In the genomic region with DNA sequence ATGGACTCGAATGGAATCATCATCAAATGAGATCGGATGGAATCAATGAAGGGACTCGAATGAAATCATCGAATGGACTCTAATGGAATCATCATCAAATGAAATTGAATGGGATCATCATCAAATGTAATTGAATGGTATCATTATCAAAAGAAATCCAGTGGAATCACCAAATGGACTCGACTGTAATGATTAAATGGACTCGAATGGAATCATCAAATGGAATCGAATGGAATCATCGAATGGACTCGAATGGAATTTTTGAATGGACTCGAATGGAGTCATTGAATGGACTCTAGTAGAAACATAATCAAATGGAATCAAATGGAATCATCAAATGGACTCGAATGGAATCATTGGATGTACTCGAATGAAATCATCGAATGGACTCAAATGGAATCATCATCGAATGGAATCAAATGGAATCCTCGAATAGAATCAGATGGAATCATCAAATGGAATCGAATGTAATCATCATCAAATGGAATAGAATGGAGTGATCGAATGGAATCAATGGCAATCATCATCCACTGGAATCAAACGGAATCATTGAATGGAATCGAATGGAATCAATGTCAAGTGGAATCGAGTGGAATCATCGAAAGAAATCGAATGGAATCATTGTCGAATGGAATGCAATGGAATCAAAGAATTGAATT, we compare ENCODE assay signal across 8 cellular contexts.
DNase-seq lines count a peak whose midpoint lies in the region; ATAC-seq and TF ChIP-seq lines count a peak whose summit lies in the region.
"Not testable (repeated sequence)": the region's sequence is repeated elsewhere in the genome, so short reads cannot be mapped to it uniquely, and the experiment has no call there.

No MANE protein-coding gene starts in this region.

- ATAC-seq in CD4-positive, CD25-positive, alpha-beta regulatory T cell (ENCODE audit: low read depth in 2 of 2) = peak in 1 of 2 donors; percentile 3
- ATAC-seq in GM19438 (IDR thresholded peaks at IDR 0.05; ENCODE audit: low read depth, unreplicated experiment) (peak; percentile 2), HG02763 (IDR thresholded peaks at IDR 0.05; ENCODE audit: unreplicated experiment) (peak; percentile 6), HG03575 (IDR thresholded peaks at IDR 0.05; ENCODE audit: extremely low read depth, insufficient number of reproducible peaks, low FRiP score, unreplicated experiment) (peak; percentile 1)

- 67 to 72% methylated on average over 23 of the region's 23 CpGs for WGBS in lower leg skin, 2 donors

- not testable (repeated sequence) for H3K4me1 ChIP-seq in CD4-positive, CD25-positive, alpha-beta regulatory T cell (ENCODE audit: control insufficient read depth, insufficient read depth, low read length, poor library complexity, severe bottlenecking)

- not testable (repeated sequence) for H3K4me1 Mint-ChIP-seq in CD4-positive, CD25-positive, alpha-beta regulatory T cell

- H3K9me3 Mint-ChIP-seq in CD4-positive, CD25-positive, alpha-beta regulatory T cell = peaks cover 5 to 26% (median 19%) of the 10 kb centered on the region in 7 donors

- not testable (repeated sequence) for H3K4me3 Mint-ChIP-seq in CD4-positive, CD25-positive, alpha-beta regulatory T cell

- intact Hi-C loops in lower leg skin (cut with DNase I; ENCODE audit: low total_unique reads) = not testable (repeated sequence)

- not testable (repeated sequence) for H3K27ac ChIP-seq in CD4-positive, CD25-positive, alpha-beta regulatory T cell (ENCODE audit: insufficient read depth, low read length, poor library complexity, severe bottlenecking)

- peak in 2 of 3 donors; percentile 26 to 56 for DNase-seq in CD4-positive, CD25-positive, alpha-beta regulatory T cell
- DNase-seq in activated T-cell treated with anti-CD3 and anti-CD28 coated beads for 1 hour (ENCODE audit: low read depth) (peak; percentile 4), lower leg skin (ENCODE audit: low spot score in 2 of 2) (peak; percentile 76 to 80)
- peak; percentile 34 for DNase-seq in effector CD4-positive, alpha-beta T cell
- peak; percentile 37 for DNase-seq in stimulated activated CD8-positive, alpha-beta memory T cell treated with anti-CD3 and anti-CD28 coated beads, Interleukin-12 subunit alpha, Interleukin-12 subunit beta, amount 100 ng/mL, for 1 hour (ENCODE audit: low read depth)

- H3K27ac Mint-ChIP-seq in CD4-positive, CD25-positive, alpha-beta regulatory T cell = not testable (repeated sequence)

- H3K36me3 ChIP-seq in CD4-positive, CD25-positive, alpha-beta regulatory T cell (ENCODE audit: control insufficient read depth, insufficient read depth, low read length) = not testable (repeated sequence)

- H3K36me3 Mint-ChIP-seq in CD4-positive, CD25-positive, alpha-beta regulatory T cell = peaks cover 10% of the 10 kb centered on the region

- peaks cover 11 to 14% of the 10 kb centered on the region in 2 experiments for H3K9me3 ChIP-seq in CD4-positive, CD25-positive, alpha-beta regulatory T cell (ENCODE audit: control insufficient read depth in 2 of 2, low read length in 2 of 2)

- H3K27me3 ChIP-seq in CD4-positive, CD25-positive, alpha-beta regulatory T cell (ENCODE audit: control insufficient read depth, insufficient read depth, low read length) = not testable (repeated sequence)

- H3K27me3 Mint-ChIP-seq in CD4-positive, CD25-positive, alpha-beta regulatory T cell = not testable (repeated sequence)

- not testable (repeated sequence) for TF ChIP-seq CTCF in lower leg skin (IDR thresholded peaks at IDR 0.05)

- not testable (repeated sequence) for H3K4me3 ChIP-seq in CD4-positive, CD25-positive, alpha-beta regulatory T cell (ENCODE audit: low read depth, low read length)
- peak overlapping the region; percentile 5 for H3K4me3 ChIP-seq in lower leg skin (ENCODE audit: low read depth, poor library complexity, severe bottlenecking)

- TF ChIP-seq POLR2A in lower leg skin (IDR thresholded peaks at IDR 0.05) = not testable (repeated sequence)

Comparison
In these comparisons a context has a peak if more than half of its experiments do, and no peak if none do; other contexts are left out.
1. DNase-seq: peak in every context shown above with its lines; median percentile 78 in lower leg skin; 41 in CD4-positive, CD25-positive, alpha-beta regulatory T cell; 37 in stimulated activated CD8-positive, alpha-beta memory T cell treated with anti-CD3 and anti-CD28 coated beads, Interleukin-12 subunit alpha, Interleukin-12 subunit beta, amount 100 ng/mL, for 1 hour; 34 in effector CD4-positive, alpha-beta T cell; 4 in activated T-cell treated with anti-CD3 and anti-CD28 coated beads for 1 hour.